ENCODE assay signal across 29 cellular contexts in genomic region chr12:117805865-117806264, GRCh38.
"Had no signal": no experiment of that assay in that cellular context is flagged by ENCODE, and none has a peak within 500 bp of the region (broad histone marks: within the 10 kb centered on the region; RNA-seq: fewer than 3 reads in every experiment).

No MANE protein-coding gene starts in this region.

- H3K9me3 ChIP-seq: esophagus squamous epithelium, heart right ventricle, left lung, lower lobe of right lung, right atrium auricular region, upper lobe of left lung, vagina had no signal

- H3K27me3 ChIP-seq: right atrium auricular region, upper lobe of left lung, vagina had no signal

- DNase-seq: activated B cell treated with CpG ODN at 0.5 μM for 24 hours; activated CD4-positive, alpha-beta T cell treated with anti-CD3 and anti-CD28 coated beads, Interleukin-2, amount 50 U/mL, for 1 hour; activated CD8-positive, alpha-beta T cell treated with anti-CD3 and anti-CD28 coated beads for 36 hours; activated gamma-delta T cell treated with Interleukin-2 at 50 U/mL for 16 hours; activated T-cell treated with anti-CD3 and anti-CD28 coated beads, Interleukin-2, amount 50 U/mL, for 4 hours; dermis blood vessel endothelial cell; effector CD8-positive, alpha-beta T cell; esophagus squamous epithelium; foreskin melanocyte; heart right ventricle; kidney glomerular epithelial cell; left lung; lower lobe of right lung; mesenchymal stem cell; naive thymus-derived CD8-positive, alpha-beta T cell; occipital lobe; stimulated activated CD4-positive, alpha-beta T cell treated with anti-CD3 and anti-CD28 coated beads, Interleukin-1b, Interleukin-23, amount 100 ng/mL, for 48 hours; stimulated activated CD4-positive, alpha-beta T cell treated with anti-CD3 and anti-CD28 coated beads, Interleukin-4, amount 100 ng/mL, for 4 hours; stimulated activated CD8-positive, alpha-beta memory T cell treated with anti-CD3 and anti-CD28 coated beads, Interleukin-4, amount 100 ng/mL, for 48 hours; stimulated activated naive CD8-positive, alpha-beta T cell treated with anti-CD3 and anti-CD28 coated beads, Interleukin-15, amount 100 ng/mL, for 72 hours; substantia nigra; upper lobe of left lung had no signal

- H3K36me3 ChIP-seq: esophagus squamous epithelium, heart right ventricle, left lung, lower lobe of right lung, right atrium auricular region, upper lobe of left lung, vagina had no signal

- H3K4me3 ChIP-seq: esophagus squamous epithelium, heart right ventricle, left lung, lower lobe of right lung, right atrium auricular region, smooth muscle cell, upper lobe of left lung, vagina had no signal

- ATAC-seq: activated CD8-positive, alpha-beta T cell treated with anti-CD3 and anti-CD28 coated beads for 36 hours; activated T-cell treated with anti-CD3 and anti-CD28 coated beads, Interleukin-2, amount 50 U/mL, for 4 hours; activated T-helper 17 cell treated with anti-CD3 and anti-CD28 coated beads, Interleukin-2, amount 50 U/mL, for 72 hours; heart right ventricle; left lung; lower lobe of right lung; naive thymus-derived CD8-positive, alpha-beta T cell; stimulated activated memory B cell treated with anti-CD40 and anti-IgM and Interleukin-4, amounts not matched to agents 10 μg/mL and 1 μg/mL and 100 μg/mL, for 72 hours; stimulated activated naive CD8-positive, alpha-beta T cell treated with anti-CD3 and anti-CD28 coated beads, Interleukin-15, amount 100 ng/mL, for 72 hours had no signal

- H3K4me1 ChIP-seq: heart right ventricle, left lung, lower lobe of right lung, parathyroid adenoma, right atrium auricular region, upper lobe of left lung, vagina had no signal

- H3K27ac ChIP-seq: epithelial cell of prostate, esophagus squamous epithelium, heart right ventricle, left lung, lower lobe of right lung, parathyroid adenoma, right atrium auricular region, upper lobe of left lung, vagina had no signal
